ENCODE assay signal across 15 cellular contexts in genomic region chr3:27653803-27654558, GRCh38.
"Had no signal": no experiment of that assay in that cellular context is flagged by ENCODE, and none has a peak within 500 bp of the region (broad histone marks: within the 10 kb centered on the region; RNA-seq: fewer than 3 reads in every experiment).

No MANE protein-coding gene starts in this region.

- H3K36me3 ChIP-seq: esophagus squamous epithelium, gastroesophageal sphincter, right atrium auricular region had no signal

- H3K27me3 ChIP-seq: esophagus squamous epithelium, gastroesophageal sphincter, right atrium auricular region had no signal

- FAIRE-seq: islet of Langerhans, small intestine had no signal

- DNase-seq: effector memory CD4-positive, alpha-beta T cell; esophagus squamous epithelium; foreskin fibroblast; glutamatergic neuron; kidney glomerular epithelial cell; naive thymus-derived CD4-positive, alpha-beta T cell; small intestine; stimulated activated CD4-positive, alpha-beta T cell treated with anti-CD3 and anti-CD28 coated beads, Interleukin-12 subunit alpha, Interleukin-12 subunit beta, amount 100 ng/mL, for 4 hours; stimulated activated CD4-positive, alpha-beta T cell treated with anti-CD3 and anti-CD28 coated beads, Interleukin-2, amount 100 ng/mL, for 48 hours; stimulated activated naive CD4-positive, alpha-beta T cell treated with Interleukin-2 at 50 U/mL for 16 hours; trophoblast cell had no signal

- H3K9me3 ChIP-seq: esophagus squamous epithelium, gastroesophageal sphincter, right atrium auricular region had no signal

- H3K4me1 ChIP-seq: gastroesophageal sphincter, right atrium auricular region had no signal

- H3K27ac ChIP-seq: epithelial cell of prostate, esophagus squamous epithelium, gastroesophageal sphincter, right atrium auricular region had no signal

- H3K4me3 ChIP-seq: esophagus squamous epithelium, gastroesophageal sphincter, right atrium auricular region had no signal

- ATAC-seq: gastroesophageal sphincter; naive thymus-derived CD4-positive, alpha-beta T cell had no signal
